ENCODE assay signal across 19 cellular contexts in genomic region chr11:130675917-130676316, GRCh38.
A peak's percentile ranks its signal among the peaks of the same experiment; 100 is the strongest.
DNase-seq lines count a peak whose midpoint lies in the region; ATAC-seq and TF ChIP-seq lines count a peak whose summit lies in the region.
"Had no signal": no experiment of that assay in that cellular context is flagged by ENCODE, and none has a peak within 500 bp of the region (broad histone marks: within the 10 kb centered on the region; RNA-seq: fewer than 3 reads in every experiment).

No MANE protein-coding gene starts in this region.

- peak; percentile 23 for ATAC-seq in sciatic nerve
- no peak for ATAC-seq in aorta (ENCODE audit: low FRiP score)
- ATAC-seq in GM19467 (IDR thresholded peaks at IDR 0.05; ENCODE audit: unreplicated experiment) = no peak
- no peak for ATAC-seq in HG02623 (IDR thresholded peaks at IDR 0.05; ENCODE audit: unreplicated experiment)
- ATAC-seq: activated T-cell treated with anti-CD3 and anti-CD28 coated beads, Interleukin-2, amount 50 U/mL, for 4 hours had no signal

- no peaks in the 10 kb centered on the region for H3K4me1 ChIP-seq in breast epithelium
- peaks cover 0 to 52% of the 10 kb centered on the region in 2 donors for H3K4me1 ChIP-seq in right atrium auricular region
- H3K4me1 ChIP-seq in aorta (ENCODE audit: control insufficient read depth in 1 of 2, insufficient read depth in 2 of 2, low read length in 2 of 2) = peaks cover 6 to 11% of the 10 kb centered on the region in 2 donors

- CTCF ChIA-PET in MCF 10A (lab: Yijun Ruan, JAX) = interaction anchor here (0.9 to 1.8 kb wide), 4 partner anchors 51 to 228 kb away, joined by 3 to 8 read pairs (median 4); partner anchors contain the start of gene ADAMTS15

- no peaks in the 10 kb centered on the region for H3K36me3 Mint-ChIP-seq in MCF 10A (ENCODE audit: insufficient read depth, unreplicated experiment)
- H3K36me3 Mint-ChIP-seq: activated naive CD8-positive, alpha-beta T cell treated with anti-CD3 and anti-CD28 coated beads for 36 hours; CD4-positive, CD25-positive, alpha-beta regulatory T cell had no signal

- 2 to 7% methylated on average over 1 of the region's 1 CpG for WGBS in aorta, 2 donors

- peaks cover 9 to 16% of the 10 kb centered on the region in 2 donors for H3K9me3 ChIP-seq in breast epithelium
- peaks cover 0 to 24% of the 10 kb centered on the region in 2 donors for H3K9me3 ChIP-seq in right atrium auricular region
- no peaks in the 10 kb centered on the region for H3K9me3 ChIP-seq in aorta (ENCODE audit: control insufficient read depth, low read length)

- H3K27me3 ChIP-seq in breast epithelium = no peaks in the 10 kb centered on the region
- no peaks in the 10 kb centered on the region for H3K27me3 ChIP-seq in right atrium auricular region
- no peaks in the 10 kb centered on the region for H3K27me3 ChIP-seq in aorta (ENCODE audit: control insufficient read depth in 1 of 2, insufficient read depth in 2 of 2, low read length in 1 of 2)

- BruUV-seq in MCF 10A (replicated peaks; lab: Mats Ljungman, UMichigan) = no TSS peak

- H3K27me3 Mint-ChIP-seq in MCF 10A (ENCODE audit: insufficient read depth, unreplicated experiment) = no peaks in the 10 kb centered on the region
- H3K27me3 Mint-ChIP-seq: activated naive CD8-positive, alpha-beta T cell treated with anti-CD3 and anti-CD28 coated beads for 36 hours had no signal

- peak overlapping the region in 1 of 3 donors; percentile 37 for H3K4me3 ChIP-seq in breast epithelium
- H3K4me3 ChIP-seq in right atrium auricular region = no peak overlapping the region
- H3K4me3 ChIP-seq in aorta (ENCODE audit: low read length in 2 of 2) = no peak overlapping the region

- no peak overlapping the region for H3K4me3 Mint-ChIP-seq in MCF 10A (ENCODE audit: unreplicated experiment)
- H3K4me3 Mint-ChIP-seq: activated naive CD8-positive, alpha-beta T cell treated with anti-CD3 and anti-CD28 coated beads for 36 hours; activated T-cell treated with anti-CD3 and anti-CD28 coated beads, Interleukin-2, amount 50 U/mL, for 4 hours; CD4-positive, CD25-positive, alpha-beta regulatory T cell; endodermal cell had no signal

- TF ChIP-seq CTCF in breast epithelium (IDR thresholded peaks at IDR 0.05) (no peak), MCF 10A (IDR thresholded peaks at IDR 0.05; ENCODE audit: unreplicated experiment) (no peak), right atrium auricular region (IDR thresholded peaks at IDR 0.05) (no peak)

- H3K9me3 Mint-ChIP-seq in MCF 10A (ENCODE audit: unreplicated experiment) = peaks cover 17% of the 10 kb centered on the region

- H3K27ac ChIP-seq in breast epithelium = peak overlapping the region; percentile 48 to 71
- peak overlapping the region; percentile 77 to 86 for H3K27ac ChIP-seq in right atrium auricular region
- peak overlapping the region; percentile 97 to 100 for H3K27ac ChIP-seq in aorta (ENCODE audit: low read depth in 1 of 2, low read length in 2 of 2)
- H3K27ac ChIP-seq: 22Rv1 had no signal

- no peak overlapping the region for H3K27ac Mint-ChIP-seq in MCF 10A (ENCODE audit: low read depth, unreplicated experiment)
- H3K27ac Mint-ChIP-seq: activated naive CD8-positive, alpha-beta T cell treated with anti-CD3 and anti-CD28 coated beads for 36 hours; endodermal cell had no signal

- H3K36me3 ChIP-seq in breast epithelium (no peaks in the 10 kb centered on the region), right atrium auricular region (no peaks in the 10 kb centered on the region), aorta (ENCODE audit: control insufficient read depth in 1 of 2, insufficient read depth in 2 of 2, low read length in 1 of 2) (no peaks in the 10 kb centered on the region)

- H3K4me1 Mint-ChIP-seq in MCF 10A (ENCODE audit: insufficient read depth, unreplicated experiment) = peaks cover 31% of the 10 kb centered on the region
- H3K4me1 Mint-ChIP-seq: activated naive CD8-positive, alpha-beta T cell treated with anti-CD3 and anti-CD28 coated beads for 36 hours; CD4-positive, CD25-positive, alpha-beta regulatory T cell had no signal

- DNase-seq in breast epithelium (ENCODE audit: low spot score in 2 of 2) (no peak), MCF 10A (ENCODE audit: unreplicated experiment) (no peak), right atrium auricular region (ENCODE audit: low spot score) (no peak), sciatic nerve (ENCODE audit: low spot score) (no peak), aorta (no peak), pons (ENCODE audit: low spot score) (no peak)
- DNase-seq: activated CD4-positive, alpha-beta T cell treated with anti-CD3 and anti-CD28 coated beads, Interleukin-2, amount 50 U/mL, for 1 hour; activated naive CD8-positive, alpha-beta T cell treated with anti-CD3 and anti-CD28 coated beads for 36 hours; activated T-cell treated with anti-CD3 and anti-CD28 coated beads, Interleukin-2, amount 50 U/mL, for 4 hours; CD4-positive, CD25-positive, alpha-beta regulatory T cell; cerebellar nuclear complex; DMS79; endodermal cell; NCI-H1436; SK-N-SH; stimulated activated CD4-positive, alpha-beta T cell treated with anti-CD3 and anti-CD28 coated beads, Interleukin-1b, Interleukin-23, amount 100 ng/mL, for 48 hours had no signal

- no peak for TF ChIP-seq POLR2A in breast epithelium (IDR thresholded peaks at IDR 0.05)

- POLR2A ChIA-PET in MCF 10A (lab: Yijun Ruan, JAX) = no interaction called here

- intact Hi-C loops in breast epithelium (cut with DNase I; ENCODE audit: low total_unique reads) (no loop called here), MCF 10A (cut with micrococcal nuclease) (no loop called here), sciatic nerve (cut with DNase I) (no loop called here), aorta (cut with DNase I) (loop anchor here in 1 of 2 donors (2.0 to 10.0 kb wide), 2 partner anchors 219 to 225 kb away; no protein-coding TSS in a partner anchor)
